8 cellular contexts compared by ENCODE assay signal in the genomic region with DNA sequence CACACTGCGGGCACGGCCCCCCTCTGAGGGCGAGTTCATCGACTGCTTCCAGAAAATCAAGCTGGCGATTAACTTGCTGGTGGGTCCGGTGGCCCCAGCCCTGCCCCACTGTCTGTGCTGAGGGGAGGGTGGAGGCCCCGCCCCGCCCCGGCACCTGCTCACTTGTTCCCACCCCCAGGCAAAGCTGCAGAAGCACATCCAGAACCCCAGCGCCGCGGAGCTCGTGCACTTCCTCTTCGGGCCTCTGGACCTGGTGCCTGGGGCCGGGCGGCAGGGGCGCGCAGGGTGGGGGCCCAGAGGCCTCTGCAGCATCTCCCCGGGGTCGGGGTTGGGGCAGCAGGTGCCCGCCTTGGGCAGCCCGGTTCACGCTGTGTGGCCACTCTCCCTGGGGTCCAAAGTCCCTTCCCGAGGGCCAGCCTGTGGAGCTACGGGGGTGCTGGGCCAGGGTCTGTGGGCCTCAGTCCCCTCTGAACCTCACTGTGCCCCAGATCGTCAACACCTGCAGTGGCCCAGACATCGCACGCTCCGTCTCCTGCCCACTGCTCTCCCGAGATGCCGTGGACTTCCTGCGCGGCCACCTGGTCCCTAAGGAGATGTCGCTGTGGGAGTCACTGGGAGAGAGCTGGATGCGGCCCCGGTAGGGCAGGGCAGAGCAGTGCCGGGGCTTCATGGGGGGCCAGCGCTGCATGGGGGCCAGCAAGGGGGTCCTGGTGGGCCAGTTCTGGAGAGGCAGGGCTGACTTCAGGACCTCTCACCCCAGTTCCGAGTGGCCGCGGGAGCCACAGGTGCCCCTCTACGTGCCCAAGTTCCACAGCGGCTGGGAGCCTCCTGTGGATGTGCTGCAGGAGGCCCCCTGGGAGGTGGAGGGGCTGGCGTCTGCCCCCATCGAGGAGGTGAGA. TPM values are rescaled to one million over a fixed set of nuclear protein-coding genes. Genes with fewer than 3 reads are reported as not detected.
DNase-seq lines count a peak whose midpoint lies in the region; ATAC-seq and TF ChIP-seq lines count a peak whose summit lies in the region.

No MANE protein-coding gene starts in this region.

- peak; percentile 43 for DNase-seq in left cardiac atrium
- no peak for DNase-seq in left ventricle myocardium inferior
- DNase-seq in SJCRH30: peak; percentile 53
- DNase-seq in central memory CD8-positive, alpha-beta T cell (ENCODE audit: low spot score in 2 of 2): no peak
- peak; percentile 66 to 83 for DNase-seq in aorta
- DNase-seq in NCI-H1694 (lab: John Stamatoyannopoulos, UW): no peak

- intact Hi-C loops in left cardiac atrium (cut with DNase I): loop anchor here (5.0 kb wide), 2 partner anchors 60 to 165 kb away; no protein-coding TSS in a partner anchor
- intact Hi-C loops in left ventricle myocardium inferior (cut with micrococcal nuclease): loop anchor here (10.0 kb wide), 1 partner anchor 57 kb away; no protein-coding TSS in a partner anchor
- intact Hi-C loops in aorta (cut with DNase I): no loop called here

- H3K4me1 ChIP-seq in left ventricle myocardium inferior (peaks cover 31% of the 10 kb centered on the region), SJCRH30 (peaks cover 34% of the 10 kb centered on the region), aorta (ENCODE audit: control insufficient read depth in 1 of 2, insufficient read depth in 2 of 2, low read length in 2 of 2) (no peaks in the 10 kb centered on the region)

- 53 to 55% methylated on average over 40 to 45 of the region's 45 CpGs for WGBS in aorta, 2 donors

- TF ChIP-seq CTCF in left ventricle myocardium inferior (IDR thresholded peaks at IDR 0.05; ENCODE audit: borderline replicate concordance): no peak

- H3K27me3 Mint-ChIP-seq in central memory CD8-positive, alpha-beta T cell: peaks cover 44% of the 10 kb centered on the region

- ATAC-seq in left cardiac atrium (no peak), aorta (ENCODE audit: low FRiP score) (peak; percentile 24), GM21423 (IDR thresholded peaks at IDR 0.05; ENCODE audit: unreplicated experiment) (no peak), GM19035 (IDR thresholded peaks at IDR 0.05; ENCODE audit: unreplicated experiment) (no peak)
- peak; percentile 56 for ATAC-seq in central memory CD8-positive, alpha-beta T cell (replicated peaks; ENCODE audit: extremely low read depth, poor library complexity, severe bottlenecking)

- no peak overlapping the region for H3K27ac Mint-ChIP-seq in central memory CD8-positive, alpha-beta T cell (ENCODE audit: low read depth)

- H3K36me3 Mint-ChIP-seq in central memory CD8-positive, alpha-beta T cell (ENCODE audit: insufficient read depth): peaks cover 5% of the 10 kb centered on the region

- H3K4me3 Mint-ChIP-seq in central memory CD8-positive, alpha-beta T cell: peak overlapping the region; percentile 49

- no peak overlapping the region for H3K27ac ChIP-seq in left ventricle myocardium inferior (replicated peaks)
- no peak overlapping the region for H3K27ac ChIP-seq in SJCRH30
- no peak overlapping the region for H3K27ac ChIP-seq in aorta (ENCODE audit: low read depth in 1 of 2, low read length in 2 of 2)

- H3K9me3 ChIP-seq in left ventricle myocardium inferior (replicated peaks) (no peaks in the 10 kb centered on the region), SJCRH30 (replicated peaks) (no peaks in the 10 kb centered on the region), aorta (ENCODE audit: control insufficient read depth, low read length) (no peaks in the 10 kb centered on the region)

- peaks cover 82% of the 10 kb centered on the region for H3K27me3 ChIP-seq in left ventricle myocardium inferior (ENCODE audit: low read depth)
- H3K27me3 ChIP-seq in SJCRH30: no peaks in the 10 kb centered on the region; the same call in 1 of the 2 replicates
- H3K27me3 ChIP-seq in aorta (ENCODE audit: control insufficient read depth in 1 of 2, insufficient read depth in 2 of 2, low read length in 1 of 2): no peaks in the 10 kb centered on the region

- H3K4me1 Mint-ChIP-seq in central memory CD8-positive, alpha-beta T cell: peaks cover 15% of the 10 kb centered on the region

- H3K4me3 ChIP-seq in left ventricle myocardium inferior: no peak overlapping the region
- H3K4me3 ChIP-seq in SJCRH30: no peak overlapping the region
- no peak overlapping the region for H3K4me3 ChIP-seq in aorta (ENCODE audit: low read length in 2 of 2)

- H3K9me3 Mint-ChIP-seq in central memory CD8-positive, alpha-beta T cell: no peaks in the 10 kb centered on the region

- H3K36me3 ChIP-seq in left ventricle myocardium inferior: no peaks in the 10 kb centered on the region
- H3K36me3 ChIP-seq in SJCRH30: no peaks in the 10 kb centered on the region
- no peaks in the 10 kb centered on the region for H3K36me3 ChIP-seq in aorta (ENCODE audit: control insufficient read depth in 1 of 2, insufficient read depth in 2 of 2, low read length in 1 of 2)

RNA-seq across cellular contexts. Expression of a gene that starts 16.1 kb away (rescaled TPM):
- 1 to 10 TPM; 6.5 to 8.0 TPM for total RNA-seq in left cardiac atrium
- total RNA-seq in left ventricle myocardium inferior: 2.2 TPM
- total RNA-seq in SJCRH30 (2014; rRNA removed; shearing (Covaris generic)): 12.7 and 18.5 TPM in 2 replicates
- 10 to 100 TPM; 41.0 to 45.1 TPM for total RNA-seq in aorta
- polyA plus RNA-seq in aorta: 100 to 1,000 TPM in 1 of 2 donors, 10 to 100 TPM in 1; 64.6 to 102 TPM

RNA-seq across cellular contexts. Expression of a gene that starts 25.1 kb away (rescaled TPM):
- 100 to 1,000 TPM; 107 to 121 TPM for total RNA-seq in left cardiac atrium
- total RNA-seq in left ventricle myocardium inferior: 101 TPM
- 107 and 108 TPM in 2 replicates for total RNA-seq in SJCRH30 (2014; rRNA removed; shearing (Covaris generic))
- 100 to 1,000 TPM; 113 to 130 TPM for total RNA-seq in aorta
- 100 to 1,000 TPM; 122 to 187 TPM for polyA plus RNA-seq in aorta

RNA-seq across cellular contexts. Expression of a gene that starts 26.5 kb away (rescaled TPM):
- total RNA-seq in left cardiac atrium (10 to 100 TPM; 11.3 to 15.6 TPM), left ventricle myocardium inferior (10.3 TPM), aorta (10 to 100 TPM; 15.6 to 23.0 TPM)
- total RNA-seq in SJCRH30 (2014; rRNA removed; shearing (Covaris generic)): 10.7 and 17.7 TPM in 2 replicates
- 10 to 100 TPM in 1 of 2 donors, 1 to 10 TPM in 1; 8.4 to 31.2 TPM for polyA plus RNA-seq in aorta

RNA-seq across cellular contexts. Expression of a gene that starts 27.1 kb away (rescaled TPM):
- 10 to 100 TPM; 19.2 to 21.1 TPM for total RNA-seq in left cardiac atrium
- total RNA-seq in left ventricle myocardium inferior: 18.1 TPM
- 26.6 and 33.6 TPM in 2 replicates for total RNA-seq in SJCRH30 (2014; rRNA removed; shearing (Covaris generic))
- total RNA-seq in aorta: 10 to 100 TPM; 32.2 to 59.5 TPM
- polyA plus RNA-seq in aorta: 10 to 100 TPM; 15.7 to 53.0 TPM

RNA-seq across cellular contexts. Expression of a gene that starts 55.1 kb away (rescaled TPM):
- total RNA-seq in left cardiac atrium (10 to 100 TPM; 29.8 to 43.5 TPM), left ventricle myocardium inferior (26.2 TPM), aorta (10 to 100 TPM; 36.1 to 52.7 TPM)
- 28.9 and 39.9 TPM in 2 replicates for total RNA-seq in SJCRH30 (2014; rRNA removed; shearing (Covaris generic))
- 10 to 100 TPM in 1 of 2 donors, 1 to 10 TPM in 1; 9.6 to 32.5 TPM for polyA plus RNA-seq in aorta

Comparison
In these comparisons a context has a peak if more than half of its experiments do, and no peak if none do; other contexts are left out.
1. DNase-seq: peak in left cardiac atrium (single experiment), SJCRH30 (2 of 2) and aorta (2 of 2); none in left ventricle myocardium inferior (single experiment), central memory CD8-positive, alpha-beta T cell (0 of 2) and NCI-H1694 (single experiment).
2. ATAC-seq: peak in central memory CD8-positive, alpha-beta T cell (single experiment) and aorta (single experiment); none in left cardiac atrium (0 of 2), GM21423 (single experiment) and GM19035 (single experiment).
3. intact Hi-C loops: an anchor here in left cardiac atrium (5.0 kb wide) and left ventricle myocardium inferior (10.0 kb wide); none called in aorta.